ENCODE assay signal across 11 cellular contexts in the genomic region with DNA sequence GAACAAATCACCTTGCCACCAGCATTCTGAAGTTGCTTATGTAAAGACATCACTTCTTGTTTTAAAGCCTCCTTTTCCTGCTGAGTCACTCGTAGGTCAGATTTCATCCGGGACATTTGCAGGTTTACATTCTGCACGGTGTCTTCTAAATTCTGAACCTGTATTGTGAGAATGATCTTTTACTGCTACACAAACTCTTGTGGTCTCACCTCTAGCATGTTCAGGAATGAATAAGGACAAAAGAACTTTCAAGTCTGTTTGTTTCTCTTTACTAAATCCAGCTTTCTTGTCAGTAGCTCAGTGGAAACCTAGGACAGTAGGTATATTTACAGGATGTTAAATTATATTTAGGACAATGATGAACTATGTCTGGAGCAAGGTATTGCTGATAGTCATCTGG.
DNase-seq lines count a peak whose midpoint lies in the region; ATAC-seq, FAIRE-seq and TF ChIP-seq lines count a peak whose summit lies in the region.
"Had no signal": no experiment of that assay in that cellular context is flagged by ENCODE, and none has a peak within 500 bp of the region (broad histone marks: within the 10 kb centered on the region; RNA-seq: fewer than 3 reads in every experiment).

No MANE protein-coding gene starts in this region.

- H3K9ac ChIP-seq in K562 (ENCODE audit: insufficient read depth in 1 of 2, low read depth in 2 of 2, low read length in 2 of 2) (no peak overlapping the region), parathyroid adenoma (no peak overlapping the region), endodermal cell (ENCODE audit: extremely low read depth, low read length, poor library complexity, severe bottlenecking) (no peak overlapping the region)

- POLR2A ChIA-PET in K562 (lab: Yijun Ruan, JAX): no interaction called here

- TF ChIP-seq RAD21 in K562 (CRISPR knock-in tag; conservative IDR thresholded peaks at IDR 0.05 in 1 of 2, IDR thresholded peaks at IDR 0.05 in 1 of 2): no peak

- H3K27me3 Mint-ChIP-seq in CD14-positive monocyte (ENCODE audit: low read depth in 3 of 3): no peaks in the 10 kb centered on the region
- no peaks in the 10 kb centered on the region for H3K27me3 Mint-ChIP-seq in endodermal cell (ENCODE audit: insufficient read depth)
- no peaks in the 10 kb centered on the region for H3K27me3 Mint-ChIP-seq in Calu3 (ENCODE audit: unreplicated experiment)

- H3K4me3 ChIP-seq in K562: no peak overlapping the region
- H3K4me3 ChIP-seq in parathyroid adenoma (ENCODE audit: low read depth, low read length): no peak overlapping the region
- H3K4me3 ChIP-seq in endodermal cell (ENCODE audit: low read length): no peak overlapping the region
- H3K4me3 ChIP-seq: MG63 had no signal

- H3K4me1 Mint-ChIP-seq in CD14-positive monocyte (no peaks in the 10 kb centered on the region), endodermal cell (no peaks in the 10 kb centered on the region), Calu3 (ENCODE audit: low read depth, unreplicated experiment) (no peaks in the 10 kb centered on the region)

- no peak for TF ChIP-seq POLR2A in K562 (conservative IDR thresholded peaks at IDR 0.05)

- no TSS peak for BruUV-seq in K562 (replicated peaks; lab: Mats Ljungman, UMichigan)
- no TSS peak for BruUV-seq in Calu3 (replicated peaks; lab: Mats Ljungman, UMichigan)

- TF ChIP-seq CTCF in K562 (IDR thresholded peaks at IDR 0.05 in 2 of 3, conservative IDR thresholded peaks at IDR 0.05 in 1 of 3; ENCODE audit: insufficient read depth in 2 of 3, low read depth in 1 of 3, low read length in 3 of 3) (no peak), parathyroid adenoma (IDR thresholded peaks at IDR 0.05) (no peak), CD14-positive monocyte (IDR thresholded peaks at IDR 0.05) (no peak), endodermal cell (conservative IDR thresholded peaks at IDR 0.05) (no peak), Calu3 (IDR thresholded peaks at IDR 0.05; ENCODE audit: unreplicated experiment) (no peak)

- no peak for TF ChIP-seq EP300 in K562 (IDR thresholded peaks at IDR 0.05; ENCODE audit: low read length)

- FAIRE-seq in K562 (lab: Jason Lieb, UNC): no peak

- no peaks in the 10 kb centered on the region for H3K4me1 ChIP-seq in K562 (replicated peaks in 1 of 2; ENCODE audit: control insufficient read depth in 2 of 2, insufficient read depth in 2 of 2, low read length in 2 of 2)
- peaks cover 12% of the 10 kb centered on the region for H3K4me1 ChIP-seq in parathyroid adenoma
- H3K4me1 ChIP-seq in endodermal cell (ENCODE audit: control insufficient read depth, insufficient read depth, low read length): no peaks in the 10 kb centered on the region

- H3K79me2 ChIP-seq in K562 (ENCODE audit: control insufficient read depth, insufficient read depth, low read length) (no peaks in the 10 kb centered on the region), parathyroid adenoma (no peaks in the 10 kb centered on the region)

- 30% methylated on average over 3 of the region's 3 CpGs for WGBS in K562 (ENCODE audit: insufficient coverage, low coverage, missing lambda C conversion rate)
- 82 to 85% methylated on average over 3 of the region's 3 CpGs for WGBS in endodermal cell (ENCODE audit: insufficient coverage in 1 of 2, insufficient read length in 1 of 2), 2 experiments

- no peaks in the 10 kb centered on the region; the same call in 1 of the 2 replicates for H4K20me1 ChIP-seq in K562 (replicated peaks; ENCODE audit: control insufficient read depth, insufficient read depth, low read length)

- in situ Hi-C loops in K562 (cut with MboI): no loop called here

- no peaks in the 10 kb centered on the region for H3K9me1 ChIP-seq in K562 (ENCODE audit: control insufficient read depth, insufficient read depth, low read length)

- no peaks in the 10 kb centered on the region for H3K9me3 Mint-ChIP-seq in CD14-positive monocyte
- no peaks in the 10 kb centered on the region for H3K9me3 Mint-ChIP-seq in endodermal cell
- no peaks in the 10 kb centered on the region for H3K9me3 Mint-ChIP-seq in Calu3 (ENCODE audit: low read depth, unreplicated experiment)

- no peak for ATAC-seq in K562

- DNase-seq in NCI-H2196 (lab: John Stamatoyannopoulos, UW; ENCODE audit: unreplicated experiment): peak; percentile 14
- DNase-seq in NCI-H2196 treated with DMSO at 0.1 percent for 48 hours (lab: John Stamatoyannopoulos, UW; ENCODE audit: unreplicated experiment): no peak
- peak; percentile 78 for DNase-seq in M059J (ENCODE audit: low read depth)
- DNase-seq in K562 (ENCODE audit: extremely low read depth in 1 of 4, low spot score in 3 of 4): peak in 1 of 4 experiments; percentile 2
- no peak for DNase-seq in CD14-positive monocyte (ENCODE audit: low spot score)
- no peak for DNase-seq in endodermal cell
- no peak for DNase-seq in Calu3
- DNase-seq: activated naive CD4-positive, alpha-beta T cell; MG63; stimulated activated naive CD4-positive, alpha-beta T cell treated with Interleukin-2 at 50 U/mL for 16 hours had no signal

- H3K36me3 ChIP-seq in K562 (ENCODE audit: control insufficient read depth, insufficient read depth, low read length): no peaks in the 10 kb centered on the region
- peaks cover 2% of the 10 kb centered on the region for H3K36me3 ChIP-seq in parathyroid adenoma (ENCODE audit: control insufficient read depth, insufficient read depth, low read length)
- no peaks in the 10 kb centered on the region for H3K36me3 ChIP-seq in endodermal cell (ENCODE audit: control insufficient read depth, insufficient read depth, low read length)

- no peaks in the 10 kb centered on the region for H3K9me3 ChIP-seq in K562 (replicated peaks; ENCODE audit: control insufficient read depth, insufficient read depth, low read depth, low read length)
- H3K9me3 ChIP-seq in parathyroid adenoma (ENCODE audit: control insufficient read depth, low read length): no peaks in the 10 kb centered on the region
- H3K9me3 ChIP-seq in endodermal cell (ENCODE audit: control insufficient read depth, low read length): no peaks in the 10 kb centered on the region
- H3K9me3 ChIP-seq: MG63 had no signal

- H3K27me3 ChIP-seq in K562 (ENCODE audit: control insufficient read depth in 2 of 2, insufficient read depth in 2 of 2, low read length in 2 of 2): no peaks in the 10 kb centered on the region
- H3K27me3 ChIP-seq in parathyroid adenoma (ENCODE audit: control insufficient read depth, insufficient read depth, low read length): no peaks in the 10 kb centered on the region
- H3K27me3 ChIP-seq in endodermal cell (ENCODE audit: control insufficient read depth, insufficient read depth, low read length, poor library complexity, severe bottlenecking): no peaks in the 10 kb centered on the region
- H3K27me3 ChIP-seq: MG63 had no signal

- H2AFZ ChIP-seq in K562 (ENCODE audit: low read depth, low read length) (no peak overlapping the region), parathyroid adenoma (peak overlapping the region; percentile 6)

- CTCF ChIA-PET in K562 (lab: Yijun Ruan, JAX; ENCODE audit: low intra/inter-chr PET ratio): interaction anchor here (0.6 kb wide), 1 partner anchor 134 kb away, joined by 4 read pairs; no protein-coding TSS in a partner anchor
- CTCF ChIA-PET in Calu3 (lab: Charles Lee): no interaction called here

- H3K27ac ChIP-seq in K562 (ENCODE audit: extremely low read depth, low read depth, low read length) (no peak overlapping the region), parathyroid adenoma (peak overlapping the region; percentile 65), endodermal cell (ENCODE audit: low read depth, low read length) (no peak overlapping the region)

- intact Hi-C loops in K562 (cut with micrococcal nuclease): no loop called here
- intact Hi-C loops in CD14-positive monocyte (cut with micrococcal nuclease): no loop called here
- intact Hi-C loops in Calu3 (cut with micrococcal nuclease; ENCODE audit: unreplicated experiment): no loop called here

- H3K4me3 Mint-ChIP-seq in CD14-positive monocyte: no peak overlapping the region
- no peak overlapping the region for H3K4me3 Mint-ChIP-seq in endodermal cell
- H3K4me3 Mint-ChIP-seq in Calu3 (ENCODE audit: low read depth, unreplicated experiment): no peak overlapping the region

- H3K4me2 ChIP-seq in K562 (ENCODE audit: insufficient read depth, low read length) (no peak overlapping the region), parathyroid adenoma (ENCODE audit: low read length) (no peak overlapping the region)

- H3K27ac Mint-ChIP-seq in CD14-positive monocyte (no peak overlapping the region), endodermal cell (no peak overlapping the region), Calu3 (ENCODE audit: unreplicated experiment) (no peak overlapping the region)

- peaks cover 82 to 97% of the 10 kb centered on the region in 2 donors for H3K36me3 Mint-ChIP-seq in CD14-positive monocyte
- no peaks in the 10 kb centered on the region for H3K36me3 Mint-ChIP-seq in endodermal cell (ENCODE audit: low read depth)
- no peaks in the 10 kb centered on the region for H3K36me3 Mint-ChIP-seq in Calu3 (ENCODE audit: insufficient read depth, unreplicated experiment)

TF ChIP-seq in K562, 482 proteins besides CTCF, POLR2A, EP300 and RAD21 (continues in another document):
- no peak for TF ChIP-seq ZBTB43 (CRISPR knock-in tag; IDR thresholded peaks at IDR 0.05)
- no peak for TF ChIP-seq VEZF1 (CRISPR knock-in tag; IDR thresholded peaks at IDR 0.05)

Comparison
In these comparisons a context has a peak if more than half of its experiments do, and no peak if none do; other contexts are left out.
1. DNase-seq: peak in NCI-H2196 (single experiment) and M059J (single experiment); none in NCI-H2196 treated with DMSO at 0.1 percent for 48 hours (single experiment), CD14-positive monocyte (single experiment), endodermal cell (single experiment) and Calu3 (single experiment).